9 cellular contexts compared by ENCODE assay signal in the genomic region with DNA sequence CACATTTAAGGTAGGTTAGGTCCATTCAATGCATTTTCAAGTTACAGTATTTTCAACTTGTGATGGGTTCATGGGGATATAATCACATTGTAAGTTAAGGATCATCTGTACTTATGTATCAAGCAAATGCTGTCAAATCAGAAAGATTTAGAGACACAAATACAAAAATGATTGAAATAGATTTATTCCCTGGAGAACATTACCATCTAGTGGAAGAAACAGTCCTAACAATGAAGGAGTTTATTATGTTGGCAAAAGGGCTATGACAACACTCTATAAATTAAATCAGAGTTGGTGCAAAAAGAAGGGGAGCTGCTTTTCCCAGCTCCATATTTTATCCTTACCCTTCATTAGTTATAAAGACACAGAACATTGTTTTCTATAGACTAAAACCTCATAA.
DNase-seq lines count a peak whose midpoint lies in the region; ATAC-seq and TF ChIP-seq lines count a peak whose summit lies in the region.
"Had no signal": no experiment of that assay in that cellular context is flagged by ENCODE, and none has a peak within 500 bp of the region (broad histone marks: within the 10 kb centered on the region; RNA-seq: fewer than 3 reads in every experiment).

No MANE protein-coding gene starts in this region.

- H4K20me1 ChIP-seq in OCI-LY7 (ENCODE audit: insufficient read depth, low read length), result no peaks in the 10 kb centered on the region

- no peaks in the 10 kb centered on the region for H3K9me3 ChIP-seq in OCI-LY7 (ENCODE audit: low read length)
- H3K9me3 ChIP-seq in thoracic aorta, result no peaks in the 10 kb centered on the region

- CTCF ChIA-PET in OCI-LY7 (lab: Charles Lee; ENCODE audit: unreplicated experiment), result no interaction called here

- no peaks in the 10 kb centered on the region for H3K27me3 ChIP-seq in thoracic aorta (replicated peaks; ENCODE audit: insufficient read depth)

- H2AFZ ChIP-seq in OCI-LY7 (ENCODE audit: low read length), result no peak overlapping the region

- intact Hi-C loops in OCI-LY7 (cut with micrococcal nuclease; ENCODE audit: unreplicated experiment), result loop anchor here (2.0 kb wide), 1 partner anchor 212 kb away; no protein-coding TSS in a partner anchor

- H3K36me3 ChIP-seq in OCI-LY7 (ENCODE audit: insufficient read depth, low read length), result no peaks in the 10 kb centered on the region
- H3K36me3 ChIP-seq in thoracic aorta, result no peaks in the 10 kb centered on the region

- ATAC-seq in thoracic aorta (ENCODE audit: insufficient number of reproducible peaks, low FRiP score, low read depth) (no peak), GM19328 (IDR thresholded peaks at IDR 0.05; ENCODE audit: unreplicated experiment) (no peak), GM19397 (IDR thresholded peaks at IDR 0.05; ENCODE audit: unreplicated experiment) (no peak)

- H3K9me2 ChIP-seq in OCI-LY7 (ENCODE audit: insufficient read depth, low read length), result no peaks in the 10 kb centered on the region

- DNase-seq in SIG-M5 treated with dmso at 0.1 percent for 504 hours (lab: John Stamatoyannopoulos, UW; ENCODE audit: unreplicated experiment) (peak; percentile 5), SIG-M5 (lab: John Stamatoyannopoulos, UW) (no peak), OCI-LY7 (ENCODE audit: low spot score) (peak; percentile 5), fibroblast of mammary gland (ENCODE audit: low read depth) (peak; percentile 2), thoracic aorta (ENCODE audit: low spot score) (no peak), SHP77 treated with DMSO at 0.1 percent for 48 hours (lab: John Stamatoyannopoulos, UW) (no peak)
- DNase-seq: Right ventricle myocardium superior had no signal

- no peak overlapping the region for H3K4me2 ChIP-seq in OCI-LY7 (ENCODE audit: low read length)

- no peaks in the 10 kb centered on the region for H3K79me2 ChIP-seq in OCI-LY7 (ENCODE audit: insufficient read depth, low read depth, low read length)

- H3K4me1 ChIP-seq in OCI-LY7 (ENCODE audit: insufficient read depth, low read length, poor library complexity, severe bottlenecking), result no peaks in the 10 kb centered on the region
- H3K4me1 ChIP-seq in thoracic aorta (ENCODE audit: control insufficient read depth in 1 of 2, low read depth in 2 of 2), result no peaks in the 10 kb centered on the region

- BruUV-seq in OCI-LY7 (replicated peaks; lab: Mats Ljungman, UMichigan), result no TSS peak

- H3K27ac ChIP-seq in OCI-LY7 (ENCODE audit: low read depth, low read length, poor library complexity, severe bottlenecking) (no peak overlapping the region), thoracic aorta (no peak overlapping the region)

- no peak overlapping the region for H3K4me3 ChIP-seq in OCI-LY7 (ENCODE audit: low read depth, low read length, poor library complexity, severe bottlenecking)
- no peak overlapping the region for H3K4me3 ChIP-seq in fibroblast of mammary gland (ENCODE audit: control insufficient read depth, low read depth, low read length)
- no peak overlapping the region for H3K4me3 ChIP-seq in thoracic aorta

- TF ChIP-seq CTCF in OCI-LY7 (conservative IDR thresholded peaks at IDR 0.05; ENCODE audit: low read length) (peak; percentile 65), fibroblast of mammary gland (conservative IDR thresholded peaks at IDR 0.05; ENCODE audit: control insufficient read depth, insufficient read depth, low read depth, low read length) (peak; percentile 5), thoracic aorta (IDR thresholded peaks at IDR 0.05) (peak; percentile 11)

- POLR2A ChIA-PET in OCI-LY7 (lab: Charles Lee), result no interaction called here

Comparison
In these comparisons a context has a peak if more than half of its experiments do, and no peak if none do; other contexts are left out.
1. DNase-seq: peak in SIG-M5 treated with dmso at 0.1 percent for 504 hours (single experiment), OCI-LY7 (single experiment) and fibroblast of mammary gland (single experiment); none in SIG-M5 (single experiment), thoracic aorta (single experiment) and SHP77 treated with DMSO at 0.1 percent for 48 hours (single experiment).
2. CTCF ChIP-seq: peak in every context shown above with its lines; median percentile 65 in OCI-LY7; 11 in thoracic aorta; 5 in fibroblast of mammary gland.